ENCODE assay signal across 19 cellular contexts in genomic region chr12:87200289-87200979, GRCh38.
"Had no signal": no experiment of that assay in that cellular context is flagged by ENCODE, and none has a peak within 500 bp of the region (broad histone marks: within the 10 kb centered on the region; RNA-seq: fewer than 3 reads in every experiment).

No MANE protein-coding gene starts in this region.

- H3K27me3 Mint-ChIP-seq: central memory CD8-positive, alpha-beta T cell; naive B cell had no signal

- H3K36me3 Mint-ChIP-seq: naive B cell had no signal

- H3K27me3 ChIP-seq: dorsolateral prefrontal cortex, esophagus muscularis mucosa, gastroesophageal sphincter, neutrophil, suprapubic skin, thyroid gland, upper lobe of left lung, uterus had no signal

- DNase-seq: cortex of kidney; dorsolateral prefrontal cortex; effector CD8-positive, alpha-beta T cell; glutamatergic neuron; lower lobe of right lung; mesenchymal stem cell; naive B cell; small intestine; stimulated activated CD4-positive, alpha-beta T cell treated with anti-CD3 and anti-CD28 coated beads, Interleukin-2, amount 100 ng/mL, for 48 hours; stimulated activated naive CD4-positive, alpha-beta T cell treated with Interleukin-2 at 50 U/mL for 16 hours; thyroid gland; upper lobe of left lung; uterus had no signal

- H3K4me3 ChIP-seq: dorsolateral prefrontal cortex, esophagus muscularis mucosa, gastroesophageal sphincter, lower lobe of right lung, suprapubic skin, thyroid gland, upper lobe of left lung, uterus had no signal

- H3K27ac ChIP-seq: dorsolateral prefrontal cortex, esophagus muscularis mucosa, gastroesophageal sphincter, lower lobe of right lung, neutrophil, suprapubic skin, thyroid gland, upper lobe of left lung, uterus had no signal

- H3K36me3 ChIP-seq: esophagus muscularis mucosa, gastroesophageal sphincter, lower lobe of right lung, neutrophil, suprapubic skin, thyroid gland, upper lobe of left lung, uterus had no signal

- H3K27ac Mint-ChIP-seq: naive B cell, nephron had no signal

- H3K4me3 Mint-ChIP-seq: central memory CD8-positive, alpha-beta T cell; naive B cell; nephron had no signal

- H3K9me3 ChIP-seq: lower lobe of right lung, neutrophil, suprapubic skin, thyroid gland, upper lobe of left lung, uterus had no signal

- H3K4me1 ChIP-seq: esophagus muscularis mucosa, gastroesophageal sphincter, lower lobe of right lung, suprapubic skin, thyroid gland, upper lobe of left lung, uterus had no signal

- H3K4me1 Mint-ChIP-seq: central memory CD8-positive, alpha-beta T cell; naive B cell; nephron had no signal

- ATAC-seq: gastroesophageal sphincter, lower lobe of right lung had no signal
